Comparison of ENCODE assay signal across 8 cellular contexts in the genomic region with DNA sequence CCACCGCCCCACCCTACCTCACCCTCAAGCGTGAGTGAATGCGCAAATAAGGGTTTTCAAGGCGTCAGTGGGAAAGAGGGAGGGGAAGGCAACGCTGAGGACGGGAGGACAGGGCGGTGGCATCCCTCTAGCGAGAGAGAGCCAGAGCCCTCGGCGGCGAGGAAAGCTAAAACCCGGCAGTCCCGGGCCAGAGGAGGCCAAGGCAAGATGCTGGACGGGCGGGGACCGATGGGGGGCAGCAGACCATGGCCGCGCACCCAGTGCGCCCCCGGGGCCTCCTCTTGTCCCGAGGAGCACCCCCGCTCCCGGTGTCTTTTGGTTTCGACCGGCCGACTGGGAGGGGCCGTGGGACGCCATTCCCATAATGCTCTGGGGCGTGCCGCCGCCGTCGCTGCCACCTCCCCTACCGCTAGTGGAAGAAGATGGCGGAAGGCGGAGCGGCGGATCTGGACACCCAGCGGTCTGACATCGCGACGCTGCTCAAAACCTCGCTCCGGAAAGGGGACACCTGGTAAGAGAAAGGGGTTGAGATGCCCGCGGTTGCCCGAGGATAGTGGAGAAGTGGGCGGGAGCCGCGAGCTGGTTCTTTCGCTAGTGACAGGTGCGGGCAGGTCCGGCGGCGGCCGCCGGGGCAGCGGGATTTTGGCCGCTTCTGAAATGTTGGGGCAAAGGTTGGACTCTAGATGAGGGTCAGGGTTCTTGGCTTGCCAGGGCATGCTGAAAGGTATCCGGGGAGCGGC. TPM values are rescaled to one million over a fixed set of nuclear protein-coding genes. Genes with fewer than 3 reads are reported as not detected.
DNase-seq lines count a peak whose midpoint lies in the region; ATAC-seq, FAIRE-seq and TF ChIP-seq lines count a peak whose summit lies in the region.

Gene USP15 (plus strand): TSS at position 412 of the 740 bp plus-strand sequence. CDS start 11 bp downstream, at position 423.

- DNase-seq in DND-41 = peak; percentile 97
- peak; percentile 82 for DNase-seq in RCC 7860 (ENCODE audit: low spot score)
- peak; percentile 92 to 96 for DNase-seq in activated T-helper 1 cell treated with anti-CD3 and anti-CD28 coated beads, Interleukin-2, amount 50 U/mL, for 16 hours (ENCODE audit: low read depth in 1 of 2, low spot score in 1 of 2)
- peak; percentile 99 for DNase-seq in fibroblast of gingiva (ENCODE audit: low read depth)
- peak; percentile 92 to 96 (median 96) for DNase-seq in naive thymus-derived CD4-positive, alpha-beta T cell
- peak; percentile 98 for DNase-seq in stimulated activated naive B cell treated with anti-CD40 and anti-IgM and Interleukin-4, amounts not matched to agents 10 μg/mL and 1 μg/mL and 100 μg/mL, for 72 hours

- FAIRE-seq in RCC 7860 (lab: Jason Lieb, UNC) = peak; percentile 40

- H3K9me3 Mint-ChIP-seq in naive thymus-derived CD4-positive, alpha-beta T cell = no peaks in the 10 kb centered on the region
- H3K9me3 Mint-ChIP-seq in stimulated activated naive B cell treated with anti-CD40 and anti-IgM and Interleukin-4, amounts not matched to agents 10 μg/mL and 1 μg/mL and 100 μg/mL, for 72 hours = no peaks in the 10 kb centered on the region

- H4K20me1 ChIP-seq in DND-41 (ENCODE audit: insufficient read depth, low read length) = peaks cover 34% of the 10 kb centered on the region; the same call in 1 of the 2 replicates

- peaks cover 0 to 3% (median 0%) of the 10 kb centered on the region in 5 donors for H3K27me3 Mint-ChIP-seq in naive thymus-derived CD4-positive, alpha-beta T cell
- no peaks in the 10 kb centered on the region for H3K27me3 Mint-ChIP-seq in stimulated activated naive B cell treated with anti-CD40 and anti-IgM and Interleukin-4, amounts not matched to agents 10 μg/mL and 1 μg/mL and 100 μg/mL, for 72 hours

- CTCF ChIA-PET in naive thymus-derived CD4-positive, alpha-beta T cell (lab: Charles Lee) = interaction anchor here (0.6 to 1.0 kb wide), 2 partner anchors 9 to 30 kb away, joined by 3 read pairs; no protein-coding TSS in a partner anchor

- H3K4me3 ChIP-seq in DND-41 (ENCODE audit: low read depth in 1 of 2, low read length in 2 of 2) = peak within 1 kb of the TSS; percentile 58 to 65
- H3K4me3 ChIP-seq in naive thymus-derived CD4-positive, alpha-beta T cell (ENCODE audit: low read length) = peak within 1 kb of the TSS; percentile 96

- H3K27ac ChIP-seq in DND-41 (ENCODE audit: low read length) (peak within 1 kb of the TSS; percentile 93), KOPT-K1 (ENCODE audit: low read depth, low read length, poor library complexity, severe bottlenecking) (peak within 1 kb of the TSS; percentile 98)
- peak within 1 kb of the TSS; percentile 98 for H3K27ac ChIP-seq in naive thymus-derived CD4-positive, alpha-beta T cell (ENCODE audit: low read depth, low read length)

- H3K27me3 ChIP-seq in DND-41 (ENCODE audit: insufficient read depth, low read length, poor library complexity) = no peaks in the 10 kb centered on the region
- no peaks in the 10 kb centered on the region for H3K27me3 ChIP-seq in naive thymus-derived CD4-positive, alpha-beta T cell (ENCODE audit: control insufficient read depth in 2 of 2, insufficient read depth in 2 of 2, low read length in 2 of 2)

- H3K9ac ChIP-seq in DND-41 (ENCODE audit: low read depth, low read length) = peak within 1 kb of the TSS; percentile 93

- POLR2A ChIA-PET in naive thymus-derived CD4-positive, alpha-beta T cell (lab: Charles Lee) = interaction anchor here (0.8 to 2.2 kb wide), 13 partner anchors 8 to 342 kb away, joined by 3 to 20 read pairs (median 4); no protein-coding TSS in a partner anchor

- H3K4me1 ChIP-seq in DND-41 (ENCODE audit: insufficient read depth, low read length) = peaks cover 55% of the 10 kb centered on the region
- peaks cover 46 to 49% of the 10 kb centered on the region in 2 donors for H3K4me1 ChIP-seq in naive thymus-derived CD4-positive, alpha-beta T cell (ENCODE audit: control insufficient read depth in 2 of 2, insufficient read depth in 2 of 2, low read length in 2 of 2)

- peaks cover 56% of the 10 kb centered on the region for H3K79me2 ChIP-seq in DND-41 (ENCODE audit: insufficient read depth, low read length)

- H3K9me3 ChIP-seq in DND-41 (ENCODE audit: insufficient read depth, low read length, severe bottlenecking) (no peaks in the 10 kb centered on the region), KOPT-K1 (ENCODE audit: insufficient read depth, low read length, poor library complexity, severe bottlenecking) (no peaks in the 10 kb centered on the region)
- H3K9me3 ChIP-seq in naive thymus-derived CD4-positive, alpha-beta T cell (ENCODE audit: control insufficient read depth in 2 of 3, low read length in 3 of 3) = no peaks in the 10 kb centered on the region

- H3K36me3 ChIP-seq in DND-41 (ENCODE audit: insufficient read depth, low read length) (peaks cover 8% of the 10 kb centered on the region; the same call in 1 of the 2 replicates), KOPT-K1 (ENCODE audit: insufficient read depth, low read length) (no peaks in the 10 kb centered on the region; the same call in 1 of the 2 replicates)
- peaks cover 0 to 10% (median 0%) of the 10 kb centered on the region in 3 experiments for H3K36me3 ChIP-seq in naive thymus-derived CD4-positive, alpha-beta T cell (ENCODE audit: control insufficient read depth in 2 of 3, insufficient read depth in 3 of 3, low read length in 3 of 3)

- TF ChIP-seq CTCF in DND-41 (IDR thresholded peaks at IDR 0.05; ENCODE audit: borderline replicate concordance, extremely low read depth, low read length, poor library complexity, severe bottlenecking) = peak; percentile 86

- H3K4me3 Mint-ChIP-seq in naive thymus-derived CD4-positive, alpha-beta T cell = peak within 1 kb of the TSS; percentile 90 to 100 (median 96)
- peak within 1 kb of the TSS; percentile 88 to 98 for H3K4me3 Mint-ChIP-seq in stimulated activated naive B cell treated with anti-CD40 and anti-IgM and Interleukin-4, amounts not matched to agents 10 μg/mL and 1 μg/mL and 100 μg/mL, for 72 hours

- peak within 1 kb of the TSS; percentile 97 to 99 (median 98) for H3K27ac Mint-ChIP-seq in naive thymus-derived CD4-positive, alpha-beta T cell
- peak within 1 kb of the TSS; percentile 100 for H3K27ac Mint-ChIP-seq in stimulated activated naive B cell treated with anti-CD40 and anti-IgM and Interleukin-4, amounts not matched to agents 10 μg/mL and 1 μg/mL and 100 μg/mL, for 72 hours

- peak within 1 kb of the TSS; percentile 78 for H2AFZ ChIP-seq in DND-41 (ENCODE audit: low read depth, low read length)

- H3K4me2 ChIP-seq in DND-41 (ENCODE audit: insufficient read depth, low read length) = peak within 1 kb of the TSS; percentile 89

- peaks cover 0 to 24% (median 9%) of the 10 kb centered on the region in 5 donors for H3K36me3 Mint-ChIP-seq in naive thymus-derived CD4-positive, alpha-beta T cell
- H3K36me3 Mint-ChIP-seq in stimulated activated naive B cell treated with anti-CD40 and anti-IgM and Interleukin-4, amounts not matched to agents 10 μg/mL and 1 μg/mL and 100 μg/mL, for 72 hours = peaks cover 13 to 23% of the 10 kb centered on the region in 2 donors

- ATAC-seq in DND-41 (ENCODE audit: insufficient read depth, low read depth) (peak; percentile 74), GM21737 (IDR thresholded peaks at IDR 0.05; ENCODE audit: unreplicated experiment) (peak; percentile 81)
- ATAC-seq in naive thymus-derived CD4-positive, alpha-beta T cell = peak; percentile 91
- ATAC-seq in stimulated activated naive B cell treated with anti-CD40 and anti-IgM and Interleukin-4, amounts not matched to agents 10 μg/mL and 1 μg/mL and 100 μg/mL, for 72 hours (replicated peaks) = peak; percentile 80 to 81

- intact Hi-C loops in naive thymus-derived CD4-positive, alpha-beta T cell (cut with micrococcal nuclease) = loop anchor here (1.0 to 10.0 kb wide), 16 partner anchors 9 to 1963 kb away; partner anchors contain the start of genes MON2 (in 2 of the 2) and KICS2 (in 1 of the 2)

- H3K4me1 Mint-ChIP-seq in naive thymus-derived CD4-positive, alpha-beta T cell = peaks cover 28 to 69% (median 62%) of the 10 kb centered on the region in 7 donors
- peaks cover 10 to 35% of the 10 kb centered on the region in 2 donors for H3K4me1 Mint-ChIP-seq in stimulated activated naive B cell treated with anti-CD40 and anti-IgM and Interleukin-4, amounts not matched to agents 10 μg/mL and 1 μg/mL and 100 μg/mL, for 72 hours

RNA-seq across cellular contexts. Expression of gene USP15, which starts in this region (rescaled TPM):
- 100 to 1,000 TPM; 156 to 224 (median 180) TPM for total RNA-seq in naive thymus-derived CD4-positive, alpha-beta T cell
- polyA plus RNA-seq in naive thymus-derived CD4-positive, alpha-beta T cell = 100 to 1,000 TPM in 1 of 2 donors, 10 to 100 TPM in 1; 72.5 to 102 TPM

Comparison
In these comparisons a context has a peak if more than half of its experiments do, and no peak if none do; other contexts are left out.
1. Peak in every context shown above with its lines: DNase-seq, ATAC-seq, H3K4me3 ChIP-seq and H3K27ac ChIP-seq.